4 cellular contexts compared by ENCODE assay signal in the genomic region with DNA sequence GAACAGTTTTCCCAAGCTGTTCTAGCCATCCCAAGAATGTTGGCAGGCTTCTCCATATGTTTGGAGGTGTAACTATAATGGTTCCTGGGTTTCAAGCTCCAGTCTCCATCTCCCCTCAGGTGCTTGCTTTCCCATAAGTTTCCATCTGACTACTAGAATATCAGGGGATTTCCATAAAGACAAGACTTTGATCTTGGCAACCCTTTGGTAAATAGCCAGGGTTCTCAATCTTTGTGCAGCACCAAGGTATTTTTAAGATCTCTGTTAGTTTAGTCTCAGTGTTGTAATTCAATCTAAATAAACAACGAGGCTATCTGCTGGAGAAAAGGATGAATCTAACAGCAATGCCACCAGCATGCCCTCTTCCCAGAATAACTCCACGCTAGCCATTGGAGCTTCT. TPM values are rescaled to one million over a fixed set of nuclear protein-coding genes. Genes with fewer than 3 reads are reported as not detected.
"Had no signal": no experiment of that assay in that cellular context is flagged by ENCODE, and none has a peak within 500 bp of the region (broad histone marks: within the 10 kb centered on the region; RNA-seq: fewer than 3 reads in every experiment).

No MANE protein-coding gene starts in this region.

RNA-seq across cellular contexts. Expression of a gene that starts 56.7 kb away (rescaled TPM):
- total RNA-seq: adrenal gland, cardiac septum, NCI-H460, RPMI7951 had no signal
